In the genomic region with DNA sequence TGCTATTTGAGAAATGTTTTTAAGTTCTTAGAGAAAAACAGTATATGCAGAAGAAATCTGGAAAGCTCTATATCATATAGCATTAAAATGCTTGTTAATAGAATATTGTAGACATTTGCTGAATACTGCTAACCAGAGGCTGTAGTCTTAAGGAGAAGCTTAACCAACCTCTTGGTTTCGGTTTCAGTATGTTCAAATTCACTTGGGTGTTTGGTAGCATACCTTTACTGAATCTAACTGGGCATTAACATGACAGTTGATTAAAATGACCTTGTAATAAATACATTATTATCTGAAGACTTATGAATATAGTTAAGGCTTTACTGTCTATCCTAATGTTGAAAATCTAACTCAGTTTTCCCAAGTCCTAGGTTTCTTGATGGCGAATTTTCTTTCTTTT, we compare ENCODE assay signal across 9 cellular contexts. TPM values are rescaled to one million over a fixed set of nuclear protein-coding genes. Genes with fewer than 3 reads are reported as not detected.
A peak's percentile ranks its signal among the peaks of the same experiment; 100 is the strongest.
DNase-seq lines count a peak whose midpoint lies in the region; ATAC-seq and TF ChIP-seq lines count a peak whose summit lies in the region.
"Had no signal": no experiment of that assay in that cellular context is flagged by ENCODE, and none has a peak within 500 bp of the region (broad histone marks: within the 10 kb centered on the region; RNA-seq: fewer than 3 reads in every experiment).

No MANE protein-coding gene starts in this region.

- H3K27me3 ChIP-seq in ovary, result no peaks in the 10 kb centered on the region

- no peak for DNase-seq in T-helper 2 cell treated with Interferon-gamma antibody and Interleukin-4, amounts not matched to agents 5 μg/mL and 100 μg/mL, for 36 hours (ENCODE audit: low spot score)
- DNase-seq in natural killer cell (no peak), ovary (no peak), mucosa of descending colon (no peak), SHP77 treated with DMSO at 0.1 percent for 48 hours (lab: John Stamatoyannopoulos, UW) (no peak)
- no peak for DNase-seq in activated CD4-positive, alpha-beta T cell treated with anti-CD3 and anti-CD28 coated beads for 4 hours

- no peak for TF ChIP-seq POLR2A in ovary (IDR thresholded peaks at IDR 0.05)

- intact Hi-C loops in natural killer cell (cut with micrococcal nuclease) (no loop called here), ovary (cut with DNase I) (no loop called here), mucosa of descending colon (cut with DNase I, micrococcal nuclease) (loop anchor here in 1 of 2 donors (10.0 kb wide), 1 partner anchor 258 kb away; the partner anchor contains the start of genes DDIAS and PRCP)

- peak overlapping the region; percentile 32 for H3K27ac Mint-ChIP-seq in T-helper 2 cell treated with Interferon-gamma antibody and Interleukin-4, amounts not matched to agents 5 μg/mL and 100 μg/mL, for 36 hours
- peak overlapping the region; percentile 99 to 100 for H3K27ac Mint-ChIP-seq in natural killer cell

- H3K36me3 ChIP-seq in ovary (no peaks in the 10 kb centered on the region), mucosa of descending colon (ENCODE audit: low read depth) (no peaks in the 10 kb centered on the region)

- TF ChIP-seq CTCF in natural killer cell (IDR thresholded peaks at IDR 0.05) (no peak), ovary (IDR thresholded peaks at IDR 0.05) (no peak), mucosa of descending colon (IDR thresholded peaks at IDR 0.05) (no peak)

- H3K9me3 Mint-ChIP-seq in T-helper 2 cell treated with Interferon-gamma antibody and Interleukin-4, amounts not matched to agents 5 μg/mL and 100 μg/mL, for 36 hours, result no peaks in the 10 kb centered on the region
- no peaks in the 10 kb centered on the region for H3K9me3 Mint-ChIP-seq in natural killer cell

- H3K9me3 ChIP-seq in ovary (no peaks in the 10 kb centered on the region), mucosa of descending colon (no peaks in the 10 kb centered on the region)

- H3K27ac ChIP-seq in ovary, result no peak overlapping the region

- ATAC-seq in GM18519 (IDR thresholded peaks at IDR 0.05; ENCODE audit: low FRiP score, unreplicated experiment) (peak; percentile 61), HG02763 (IDR thresholded peaks at IDR 0.05; ENCODE audit: unreplicated experiment) (peak; percentile 67), natural killer cell (peak; percentile 50 to 65 (median 60)), mucosa of descending colon (no peak)
- ATAC-seq: HCT116 had no signal

- H3K4me3 ChIP-seq in ovary, result no peak overlapping the region
- no peak overlapping the region for H3K4me3 ChIP-seq in mucosa of descending colon

- H3K4me1 ChIP-seq in ovary (ENCODE audit: insufficient read depth) (peaks cover 3% of the 10 kb centered on the region), mucosa of descending colon (ENCODE audit: low read depth) (peaks cover 8% of the 10 kb centered on the region)

- H3K4me3 Mint-ChIP-seq in T-helper 2 cell treated with Interferon-gamma antibody and Interleukin-4, amounts not matched to agents 5 μg/mL and 100 μg/mL, for 36 hours, result peak overlapping the region; percentile 100
- H3K4me3 Mint-ChIP-seq in natural killer cell, result peak overlapping the region; percentile 95

- H3K4me1 Mint-ChIP-seq in T-helper 2 cell treated with Interferon-gamma antibody and Interleukin-4, amounts not matched to agents 5 μg/mL and 100 μg/mL, for 36 hours (ENCODE audit: low read depth), result peaks cover 46% of the 10 kb centered on the region
- peaks cover 49 to 55% of the 10 kb centered on the region in 2 donors for H3K4me1 Mint-ChIP-seq in natural killer cell

- peaks cover 75% of the 10 kb centered on the region for H3K36me3 Mint-ChIP-seq in T-helper 2 cell treated with Interferon-gamma antibody and Interleukin-4, amounts not matched to agents 5 μg/mL and 100 μg/mL, for 36 hours (ENCODE audit: low read depth)
- H3K36me3 Mint-ChIP-seq in natural killer cell, result peaks cover 21% of the 10 kb centered on the region

- H3K27me3 Mint-ChIP-seq in T-helper 2 cell treated with Interferon-gamma antibody and Interleukin-4, amounts not matched to agents 5 μg/mL and 100 μg/mL, for 36 hours (ENCODE audit: low read depth), result no peaks in the 10 kb centered on the region
- H3K27me3 Mint-ChIP-seq in natural killer cell (ENCODE audit: low read depth in 2 of 2), result no peaks in the 10 kb centered on the region

- 88 to 90% (median 90%) methylated on average over 2 of the region's 2 CpGs for WGBS in ovary, 3 donors

- TF ChIP-seq EP300 in ovary (IDR thresholded peaks at IDR 0.05), result no peak

RNA-seq across cellular contexts. Expression of gene PCF11, which starts 5.4 kb away (rescaled TPM):
- total RNA-seq in natural killer cell (100 to 1,000 TPM; 161 to 190 (median 161) TPM), ovary (100 to 1,000 TPM in 1 of 7 donors, 10 to 100 TPM in 6; 54.0 to 107 (median 67.0) TPM), mucosa of descending colon (10 to 100 TPM; 57.2 to 60.5 (median 58.7) TPM)
- 10 to 100 TPM; 38.0 to 38.1 TPM for polyA plus RNA-seq in ovary

RNA-seq across cellular contexts. Expression of gene ANKRD42, which starts 31.1 kb away (rescaled TPM):
- total RNA-seq in natural killer cell (10 to 100 TPM; 10.4 to 13.3 (median 11.6) TPM), ovary (10 to 100 TPM; 12.4 to 21.7 (median 14.0) TPM), mucosa of descending colon (10 to 100 TPM in 1 of 3 donors, 1 to 10 TPM in 2; 7.7 to 15.3 (median 9.3) TPM)
- 10 to 100 TPM in 1 of 2 donors, 1 to 10 TPM in 1; 5.6 to 15.1 TPM for polyA plus RNA-seq in ovary
